Comparison of ENCODE assay signal across 20 cellular contexts in genomic region chr15:84783493-84784251, GRCh38. TPM values are rescaled to one million over a fixed set of nuclear protein-coding genes. Genes with fewer than 3 reads are reported as not detected.
DNase-seq lines count a peak whose midpoint lies in the region; ATAC-seq and TF ChIP-seq lines count a peak whose summit lies in the region.
"Had no signal": no experiment of that assay in that cellular context is flagged by ENCODE, and none has a peak within 500 bp of the region (broad histone marks: within the 10 kb centered on the region; RNA-seq: fewer than 3 reads in every experiment).

No MANE protein-coding gene starts in this region.

- H3K18ac ChIP-seq in H9 (ENCODE audit: insufficient read length, low read depth, low read length), result no peak overlapping the region

- H3K4me2 ChIP-seq in H9 (ENCODE audit: insufficient read depth, insufficient read length, low read length), result no peak overlapping the region

- no peak overlapping the region for H3K4ac ChIP-seq in H9 (ENCODE audit: low read depth, low read length)

- H3K14ac ChIP-seq in H9 (ENCODE audit: insufficient read depth, low read length), result no peak overlapping the region

- H3K9ac ChIP-seq in H9 (ENCODE audit: extremely low read depth, insufficient read length, low read length), result no peak overlapping the region

- peaks cover 15 to 22% of the 10 kb centered on the region in 2 experiments for H3K4me1 Mint-ChIP-seq in H9

- no peaks in the 10 kb centered on the region; a peak in 2 of 5 replicates for H3K9me3 Mint-ChIP-seq in H9
- H3K9me3 Mint-ChIP-seq: activated CD4-positive, alpha-beta T cell treated with anti-CD3 and anti-CD28 coated beads, Interleukin-2, amount 10 ng/mL, durations not matched to agents 24 days and 14 days; activated T-helper 2 cell treated with anti-CD3 and anti-CD28 coated beads, Interferon-gamma antibody, Interleukin-2, Interleukin-4, amounts not matched to agents 10 μg/mL and 5 μg/mL and 100 μg/mL, durations not matched to agents 14 hours and 24 hours and 36 hours had no signal

- no peaks in the 10 kb centered on the region; the same call in 1 of the 2 replicates for H3K4me1 ChIP-seq in H9 (ENCODE audit: insufficient read depth, low read length)
- no peaks in the 10 kb centered on the region for H3K4me1 ChIP-seq in mucosa of descending colon (ENCODE audit: low read depth)

- no peaks in the 10 kb centered on the region for H3K27me3 ChIP-seq in H9 (ENCODE audit: insufficient read depth, low read length)
- H3K27me3 ChIP-seq: heart left ventricle, tibial nerve had no signal

- H3K23me2 ChIP-seq in H9 (ENCODE audit: insufficient read length, low read depth, low read length, poor library complexity, severe bottlenecking), result no peaks in the 10 kb centered on the region

- H3K4me3 ChIP-seq in cardiac fibroblast (replicated peaks in 1 of 2; ENCODE audit: low read depth in 2 of 2, low read length in 2 of 2) (no peak overlapping the region), mucosa of descending colon (no peak overlapping the region)
- H3K4me3 ChIP-seq: coronary artery, heart left ventricle, tibial nerve had no signal

- no peak overlapping the region for H2BK120ac ChIP-seq in H9 (ENCODE audit: low read depth, low read length, poor library complexity, severe bottlenecking)

- H2BK5ac ChIP-seq in H9 (ENCODE audit: insufficient read length, low read length), result no peak overlapping the region

- H4K8ac ChIP-seq in H9 (replicated peaks; ENCODE audit: insufficient read length, low read depth, low read length), result no peak overlapping the region

- ATAC-seq in mucosa of descending colon, result peak; percentile 14
- ATAC-seq in HG03175 (IDR thresholded peaks at IDR 0.05; ENCODE audit: unreplicated experiment), result no peak
- ATAC-seq: sciatic nerve had no signal

- H3K56ac ChIP-seq in H9 (ENCODE audit: insufficient read length, low read depth, low read length), result no peak overlapping the region

- no peak overlapping the region for H4K91ac ChIP-seq in H9 (ENCODE audit: insufficient read length, low read depth, low read length)

- no peak overlapping the region for H3K27ac ChIP-seq in H9 (ENCODE audit: insufficient read length, low read depth, low read length)
- H3K27ac ChIP-seq: C4-2B, coronary artery, tibial nerve had no signal

- H3K9me3 ChIP-seq in H9 (ENCODE audit: control insufficient read depth, low read depth, low read length) (no peaks in the 10 kb centered on the region), mucosa of descending colon (no peaks in the 10 kb centered on the region)
- H3K9me3 ChIP-seq: heart left ventricle, tibial nerve had no signal

- intact Hi-C loops in mucosa of descending colon (cut with DNase I, micrococcal nuclease), result no loop called here

- no peak overlapping the region for H3K23ac ChIP-seq in H9 (ENCODE audit: insufficient read length, low read depth, low read length)

- peaks cover 31 to 48% (median 32%) of the 10 kb centered on the region in 3 experiments for H3K36me3 Mint-ChIP-seq in H9 (ENCODE audit: insufficient read depth in 1 of 3, low read depth in 3 of 3)

- H4K20me1 ChIP-seq in H9 (ENCODE audit: control insufficient read depth, insufficient read depth, insufficient read length), result no peaks in the 10 kb centered on the region

- no peak overlapping the region for H2BK20ac ChIP-seq in H9 (ENCODE audit: low read depth, low read length, poor library complexity, severe bottlenecking)

- no peak overlapping the region for H2AFZ ChIP-seq in H9 (ENCODE audit: low read length)

- WGBS in H9 (ENCODE audit: extremely low coverage, insufficient read length, low lambda C conversion rate), result no CpG with 5 or more reads among the region's 12 CpGs

- no peak overlapping the region for H3T11ph ChIP-seq in H9 (ENCODE audit: low read length)

- peaks cover 9% of the 10 kb centered on the region for H3K36me3 ChIP-seq in mucosa of descending colon (ENCODE audit: low read depth)

- no peak overlapping the region for H4K5ac ChIP-seq in H9 (ENCODE audit: insufficient read length, low read depth, low read length)

- H2AK5ac ChIP-seq in H9 (ENCODE audit: insufficient read length, low read length), result no peak overlapping the region

- no peaks in the 10 kb centered on the region for H3K27me3 Mint-ChIP-seq in H9 (ENCODE audit: low read depth)
- H3K27me3 Mint-ChIP-seq: activated CD4-positive, alpha-beta T cell treated with anti-CD3 and anti-CD28 coated beads, Interleukin-2, amount 10 ng/mL, durations not matched to agents 24 days and 14 days had no signal

- H3K79me1 ChIP-seq in H9 (ENCODE audit: insufficient read depth, low read depth, low read length, poor library complexity, severe bottlenecking), result peaks cover 3% of the 10 kb centered on the region

- no peaks in the 10 kb centered on the region for H3K79me2 ChIP-seq in H9 (ENCODE audit: insufficient read depth, low read length)

- TF ChIP-seq CTCF in H9 (conservative IDR thresholded peaks at IDR 0.05), result peak; percentile 65
- peak; percentile 2 for TF ChIP-seq CTCF in cardiac fibroblast (IDR thresholded peaks at IDR 0.05; ENCODE audit: low read depth, low read length)
- no peak for TF ChIP-seq CTCF in mucosa of descending colon (IDR thresholded peaks at IDR 0.05)

- no peak overlapping the region; a peak in 1 of 5 replicates for H3K4me3 Mint-ChIP-seq in H9
- H3K4me3 Mint-ChIP-seq: activated CD4-positive, alpha-beta T cell treated with anti-CD3 and anti-CD28 coated beads, Interleukin-2, amount 10 ng/mL, durations not matched to agents 24 days and 14 days had no signal

- H3K27ac Mint-ChIP-seq in H9, result peak overlapping the region; percentile 72 to 90 (median 84); a peak in 5 of 7 replicates
- H3K27ac Mint-ChIP-seq: activated T-helper 2 cell treated with anti-CD3 and anti-CD28 coated beads, Interferon-gamma antibody, Interleukin-2, Interleukin-4, amounts not matched to agents 10 μg/mL and 5 μg/mL and 100 μg/mL, durations not matched to agents 14 hours and 24 hours and 36 hours had no signal

- no peak overlapping the region for H2BK15ac ChIP-seq in H9 (ENCODE audit: low read depth, low read length)

- DNase-seq in ELF-1 (ENCODE audit: low read depth, low spot score), result peak; percentile 17
- peak; percentile 78 for DNase-seq in H9
- no peak for DNase-seq in cardiac fibroblast (ENCODE audit: low read depth in 2 of 2)
- no peak for DNase-seq in mucosa of descending colon
- no peak for DNase-seq in NCI-H446 (lab: John Stamatoyannopoulos, UW)
- no peak for DNase-seq in EL
- DNase-seq: activated CD4-positive, alpha-beta T cell treated with anti-CD3 and anti-CD28 coated beads, Interleukin-2, amount 10 ng/mL, durations not matched to agents 24 days and 14 days; erythroblast; heart left ventricle; KBM-7; kidney glomerular epithelial cell; NCI-H1105 treated with DMSO at 0.1 percent for 48 hours; stimulated activated CD4-positive, alpha-beta T cell treated with anti-CD3 and anti-CD28 coated beads, Interleukin-4, amount 100 ng/mL, for 24 hours; T-helper 9 cell had no signal

- no peak overlapping the region for H2BK12ac ChIP-seq in H9 (ENCODE audit: insufficient read length, low read depth, low read length)

RNA-seq across cellular contexts. Expression of gene ALPK3, which starts 33.5 kb away (rescaled TPM):
- total RNA-seq in H9 (2021) (17.7 and 18.0 TPM in 2 replicates), mucosa of descending colon (10 to 100 TPM in 1 of 3 donors, 1 to 10 TPM in 2; 1.3 to 15.3 (median 1.9) TPM)

RNA-seq across cellular contexts. Expression of gene ZNF592, which starts 35.3 kb away (rescaled TPM):
- 32.7 and 34.6 TPM in 2 replicates for total RNA-seq in H9 (2021)
- total RNA-seq in mucosa of descending colon, result 10 to 100 TPM; 29.4 to 35.3 (median 33.4) TPM

Comparison
In these comparisons a context has a peak if more than half of its experiments do, and no peak if none do; other contexts are left out.
1. DNase-seq: peak in ELF-1 (single experiment) and H9 (single experiment); none in cardiac fibroblast (0 of 2), mucosa of descending colon (0 of 3), NCI-H446 (0 of 2) and EL (single experiment).